In the genomic region with DNA sequence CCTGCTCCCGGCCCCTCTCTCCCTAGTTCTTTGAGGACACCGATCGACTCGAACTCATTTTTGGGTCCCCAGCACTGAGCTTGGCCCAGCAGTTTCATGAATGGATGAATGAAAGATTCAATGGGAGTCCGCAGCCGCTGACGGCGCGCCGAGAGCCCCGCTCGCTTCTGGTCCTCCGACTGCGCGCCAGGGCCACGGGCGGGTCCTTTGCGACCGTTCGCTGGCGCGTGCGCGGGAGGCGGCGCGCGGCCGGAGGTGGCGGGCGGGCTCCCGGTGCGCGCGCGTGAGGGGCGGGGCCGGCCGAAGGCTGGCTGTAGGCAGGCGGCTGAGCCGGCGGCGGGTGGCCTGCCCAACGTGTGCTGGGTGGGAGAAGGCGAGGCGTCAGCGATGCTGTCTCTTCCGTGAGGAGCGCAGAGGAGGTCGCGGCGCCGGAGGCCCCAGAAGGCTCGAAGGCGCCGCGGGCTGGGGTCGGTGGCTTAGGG, we compare ENCODE assay signal across 8 cellular contexts. TPM values are rescaled to one million over a fixed set of nuclear protein-coding genes. Genes with fewer than 3 reads are reported as not detected.
DNase-seq lines count a peak whose midpoint lies in the region; TF ChIP-seq lines count a peak whose summit lies in the region.

A gene (plus strand): TSS at position 314 of the 482 bp plus-strand sequence. CDS start 284 bp downstream, outside the sequence.

- H3K4me3 ChIP-seq in MG63: peak within 1 kb of the TSS; percentile 68
- H3K4me3 ChIP-seq in SJCRH30: peak within 1 kb of the TSS; percentile 86
- H3K4me3 ChIP-seq in neuron (ENCODE audit: low read length): peak within 1 kb of the TSS; percentile 100
- peak within 1 kb of the TSS; percentile 80 to 84 for H3K4me3 ChIP-seq in stomach smooth muscle (ENCODE audit: low read length in 2 of 2)

- no peak within 1 kb of the TSS for H2BK120ac ChIP-seq in H9 (ENCODE audit: low read depth, low read length, poor library complexity, severe bottlenecking)

- H2BK20ac ChIP-seq in H9 (ENCODE audit: low read depth, low read length, poor library complexity, severe bottlenecking): no peak within 1 kb of the TSS

- H3K27ac ChIP-seq in H9 (ENCODE audit: insufficient read length, low read depth, low read length) (no peak within 1 kb of the TSS), SJCRH30 (peak within 1 kb of the TSS; percentile 89), stomach smooth muscle (ENCODE audit: low read length) (peak within 1 kb of the TSS; percentile 82)

- H3K23ac ChIP-seq in H9 (ENCODE audit: insufficient read length, low read depth, low read length): no peak within 1 kb of the TSS

- peaks cover 9% of the 10 kb centered on the region; the same call in 1 of the 2 replicates for H3K79me2 ChIP-seq in H9 (ENCODE audit: insufficient read depth, low read length)

- H3K9me3 ChIP-seq in H9 (ENCODE audit: control insufficient read depth, low read depth, low read length) (no peaks in the 10 kb centered on the region), MG63 (no peaks in the 10 kb centered on the region), SJCRH30 (replicated peaks) (no peaks in the 10 kb centered on the region), neuron (ENCODE audit: low read length) (no peaks in the 10 kb centered on the region), stomach smooth muscle (ENCODE audit: control insufficient read depth in 2 of 2, low read length in 2 of 2) (no peaks in the 10 kb centered on the region)

- H4K8ac ChIP-seq in H9 (replicated peaks; ENCODE audit: insufficient read length, low read depth, low read length): no peak within 1 kb of the TSS

- no peak within 1 kb of the TSS for H3K4ac ChIP-seq in H9 (ENCODE audit: low read depth, low read length)

- H3K9ac ChIP-seq in H9 (ENCODE audit: extremely low read depth, insufficient read length, low read length): peak within 1 kb of the TSS; percentile 62
- H3K9ac ChIP-seq in stomach smooth muscle (ENCODE audit: low read length in 2 of 2): peak within 1 kb of the TSS; percentile 79 to 87

- H3K4me3 Mint-ChIP-seq in H9: peak within 1 kb of the TSS; percentile 95 to 96

- H3K27me3 Mint-ChIP-seq in H9 (ENCODE audit: low read depth): peaks cover 30% of the 10 kb centered on the region

- H4K20me1 ChIP-seq in H9 (ENCODE audit: control insufficient read depth, insufficient read depth, insufficient read length): no peaks in the 10 kb centered on the region

- no peak within 1 kb of the TSS for H3K18ac ChIP-seq in H9 (ENCODE audit: insufficient read length, low read depth, low read length)

- H2AFZ ChIP-seq in H9 (ENCODE audit: low read length): peak within 1 kb of the TSS; percentile 83
- peak within 1 kb of the TSS; percentile 97 for H2AFZ ChIP-seq in neuron (ENCODE audit: low read depth, low read length)

- DNase-seq in ELR (ENCODE audit: low read depth) (peak; percentile 93), H9 (peak; percentile 88), MG63 (peak; percentile 92), SJCRH30 (peak; percentile 91 to 94), activated gamma-delta T cell treated with Interleukin-2 at 50 U/mL for 16 hours (peak; percentile 78), foreskin melanocyte (peak; percentile 82)

- no peaks in the 10 kb centered on the region for H3K79me1 ChIP-seq in H9 (ENCODE audit: insufficient read depth, low read depth, low read length, poor library complexity, severe bottlenecking)

- peaks cover 3% of the 10 kb centered on the region; the same call in 1 of the 2 replicates for H3K4me1 ChIP-seq in H9 (ENCODE audit: insufficient read depth, low read length)
- peaks cover 8% of the 10 kb centered on the region for H3K4me1 ChIP-seq in SJCRH30
- peaks cover 25% of the 10 kb centered on the region for H3K4me1 ChIP-seq in neuron (ENCODE audit: insufficient read depth, low read length)
- peaks cover 16% of the 10 kb centered on the region for H3K4me1 ChIP-seq in stomach smooth muscle (ENCODE audit: control insufficient read depth, insufficient read depth, low read length)

- no peak within 1 kb of the TSS for H4K5ac ChIP-seq in H9 (ENCODE audit: insufficient read length, low read depth, low read length)

- 0 out of 2 replicates have a peak within 1 kb of the TSS, but pooled peaks have one; percentile 8 for H3K14ac ChIP-seq in H9 (ENCODE audit: insufficient read depth, low read length)

- WGBS in H9 (ENCODE audit: extremely low coverage, insufficient read length, low lambda C conversion rate): no CpG with 5 or more reads among the region's 58 CpGs

- H3K56ac ChIP-seq in H9 (ENCODE audit: insufficient read length, low read depth, low read length): no peak within 1 kb of the TSS

- no peak within 1 kb of the TSS for H3T11ph ChIP-seq in H9 (ENCODE audit: low read length)

- H3K27ac Mint-ChIP-seq in H9: peak within 1 kb of the TSS; percentile 76 to 93 (median 92)

- H2AK5ac ChIP-seq in H9 (ENCODE audit: insufficient read length, low read length): no peak within 1 kb of the TSS

- H2BK12ac ChIP-seq in H9 (ENCODE audit: insufficient read length, low read depth, low read length): no peak within 1 kb of the TSS

- peaks cover 26 to 30% of the 10 kb centered on the region in 2 experiments for H3K4me1 Mint-ChIP-seq in H9

- TF ChIP-seq CTCF in H9 (conservative IDR thresholded peaks at IDR 0.05): no peak

- H3K23me2 ChIP-seq in H9 (ENCODE audit: insufficient read length, low read depth, low read length, poor library complexity, severe bottlenecking): peaks cover 6% of the 10 kb centered on the region

- no peak within 1 kb of the TSS for H4K91ac ChIP-seq in H9 (ENCODE audit: insufficient read length, low read depth, low read length)

- no peaks in the 10 kb centered on the region for H3K9me3 Mint-ChIP-seq in H9

- H2BK15ac ChIP-seq in H9 (ENCODE audit: low read depth, low read length): no peak within 1 kb of the TSS

- H3K36me3 ChIP-seq in MG63: peaks cover 8% of the 10 kb centered on the region
- H3K36me3 ChIP-seq in SJCRH30: no peaks in the 10 kb centered on the region
- H3K36me3 ChIP-seq in neuron (ENCODE audit: insufficient read depth, low read length): peaks cover 15% of the 10 kb centered on the region
- no peaks in the 10 kb centered on the region for H3K36me3 ChIP-seq in stomach smooth muscle (ENCODE audit: control insufficient read depth in 2 of 2, insufficient read depth in 2 of 2, low read length in 2 of 2)

- H3K27me3 ChIP-seq in H9 (ENCODE audit: insufficient read depth, low read length): no peaks in the 10 kb centered on the region
- H3K27me3 ChIP-seq in MG63: no peaks in the 10 kb centered on the region
- no peaks in the 10 kb centered on the region for H3K27me3 ChIP-seq in SJCRH30
- no peaks in the 10 kb centered on the region for H3K27me3 ChIP-seq in neuron (ENCODE audit: insufficient read depth, low read length)
- H3K27me3 ChIP-seq in stomach smooth muscle (ENCODE audit: control insufficient read depth in 1 of 2, insufficient read depth in 2 of 2, low read length in 2 of 2): no peaks in the 10 kb centered on the region

- H2BK5ac ChIP-seq in H9 (ENCODE audit: insufficient read length, low read length): no peak within 1 kb of the TSS

- H3K4me2 ChIP-seq in H9 (ENCODE audit: insufficient read depth, insufficient read length, low read length): peak within 1 kb of the TSS; percentile 79

- peaks cover 11 to 26% (median 24%) of the 10 kb centered on the region in 3 experiments for H3K36me3 Mint-ChIP-seq in H9 (ENCODE audit: insufficient read depth in 1 of 3, low read depth in 3 of 3)

RNA-seq across cellular contexts. Expression of the gene that starts here (rescaled TPM):
- 28.8 and 29.7 TPM in 2 replicates for total RNA-seq in H9 (2021)
- 14.9 and 21.9 TPM in 2 replicates for total RNA-seq in MG63 (2014; rRNA removed; shearing (Covaris generic); ENCODE audit: low replicate concordance)
- 43.0 and 46.5 TPM in 2 replicates for total RNA-seq in SJCRH30 (2014; rRNA removed; shearing (Covaris generic))
